ENCODE assay signal across 33 cellular contexts in genomic region chr2:68083346-68083745, GRCh38.
DNase-seq lines count a peak whose midpoint lies in the region; ATAC-seq and TF ChIP-seq lines count a peak whose summit lies in the region.
"Had no signal": no experiment of that assay in that cellular context is flagged by ENCODE, and none has a peak within 500 bp of the region (broad histone marks: within the 10 kb centered on the region; RNA-seq: fewer than 3 reads in every experiment).

No MANE protein-coding gene starts in this region.

- H3K9me3 ChIP-seq in HAP-1: no peaks in the 10 kb centered on the region
- H3K9me3 ChIP-seq: adrenal gland, Caco-2, esophagus muscularis mucosa, left ventricle myocardium inferior, ovary, tibial nerve had no signal

- H3K4me1 ChIP-seq in HAP-1: no peaks in the 10 kb centered on the region
- H3K4me1 ChIP-seq: adrenal gland, Caco-2, esophagus muscularis mucosa, left ventricle myocardium inferior, tibial nerve had no signal

- no peaks in the 10 kb centered on the region for H3K36me3 ChIP-seq in HAP-1 (replicated peaks)
- H3K36me3 ChIP-seq: adrenal gland, esophagus muscularis mucosa, left ventricle myocardium inferior, ovary, tibial nerve had no signal

- no peak overlapping the region for H3K4me3 ChIP-seq in HAP-1
- H3K4me3 ChIP-seq: adrenal gland, esophagus muscularis mucosa, left ventricle myocardium inferior, ovary, tibial nerve had no signal

- no peak overlapping the region for H3K27ac ChIP-seq in caudate nucleus (ENCODE audit: low read depth, low read length)
- H3K27ac ChIP-seq: adrenal gland, esophagus muscularis mucosa, HL-60, left ventricle myocardium inferior, ovary, tibial nerve had no signal

- peak; percentile 73 for ATAC-seq in GM18505 (IDR thresholded peaks at IDR 0.05; ENCODE audit: unreplicated experiment)
- peak; percentile 62 for ATAC-seq in GM19372 (IDR thresholded peaks at IDR 0.05; ENCODE audit: low read depth, unreplicated experiment)
- peak; percentile 57 for ATAC-seq in HG02870 (IDR thresholded peaks at IDR 0.05; ENCODE audit: unreplicated experiment)
- ATAC-seq in HG03378 (IDR thresholded peaks at IDR 0.05; ENCODE audit: unreplicated experiment): peak; percentile 46
- no peak for ATAC-seq in HG03045 (IDR thresholded peaks at IDR 0.05; ENCODE audit: unreplicated experiment)
- ATAC-seq: HCT116, Panc1 had no signal

- peaks cover 13% of the 10 kb centered on the region; the same call in 1 of the 2 replicates for H3K27me3 ChIP-seq in HAP-1 (ENCODE audit: low read depth)
- H3K27me3 ChIP-seq: adrenal gland, esophagus muscularis mucosa, ovary, tibial nerve had no signal

- TF ChIP-seq POLR2A in GM18505 (IDR thresholded peaks at IDR 0.05; ENCODE audit: borderline replicate concordance, extremely low read depth, insufficient read depth, insufficient read length): no peak

- in situ Hi-C loops in HAP-1 (cut with MboI; ENCODE audit: low sequenced_read_pairs): no loop called here

- DNase-seq in SW480 (ENCODE audit: low spot score): no peak
- DNase-seq in HAP-1 (ENCODE audit: low spot score in 2 of 2): no peak
- DNase-seq in caudate nucleus (lab: John Stamatoyannopoulos, UW): no peak
- DNase-seq: activated CD4-positive, alpha-beta memory T cell treated with anti-CD3 and anti-CD28 coated beads, Interleukin-2, amount 10 ng/mL, durations not matched to agents 7 days and 5 days; activated CD8-positive, alpha-beta memory T cell treated with anti-CD3 and anti-CD28 coated beads, Interleukin-2, amount 50 U/mL, for 4 hours; activated naive CD4-positive, alpha-beta T cell treated with anti-CD3 and anti-CD28 coated beads for 36 hours; adrenal gland; Caco-2; DMS79 treated with DMSO at 0.1 percent for 48 hours; foreskin fibroblast; GDM1; head of caudate nucleus; islet precursor cell; KG1; left ventricle myocardium inferior; mesenchymal stem cell; NCI-H1417; NCI-H2029; NCI-H510A treated with DMSO at 0.1 percent for 48 hours; ovary; SHP77; stimulated activated CD4-positive, alpha-beta T cell treated with anti-CD3 and anti-CD28 coated beads, Interleukin-15, amount 100 ng/mL, for 24 hours; stimulated activated CD4-positive, alpha-beta T cell treated with anti-CD3 and anti-CD28 coated beads, Interleukin-4, amount 100 ng/mL, for 4 hours had no signal
